24 cellular contexts compared by ENCODE assay signal in genomic region chr11:134377876-134378275, GRCh38. TPM values are rescaled to one million over a fixed set of nuclear protein-coding genes. Genes with fewer than 3 reads are reported as not detected.
DNase-seq lines count a peak whose midpoint lies in the region; ATAC-seq and TF ChIP-seq lines count a peak whose summit lies in the region.
"Had no signal": no experiment of that assay in that cellular context is flagged by ENCODE, and none has a peak within 500 bp of the region (broad histone marks: within the 10 kb centered on the region; RNA-seq: fewer than 3 reads in every experiment).

No MANE protein-coding gene starts in this region.

- intact Hi-C loops in left ventricle myocardium inferior (cut with micrococcal nuclease) (no loop called here), left ventricle myocardium superior (cut with micrococcal nuclease) (no loop called here), lower lobe of right lung (cut with DNase I) (no loop called here)

- peak overlapping the region; percentile 45 for H3K27ac Mint-ChIP-seq in stimulated activated effector memory CD8-positive, alpha-beta T cell treated with anti-CD3 and anti-CD28 coated beads, Interleukin-12 subunit alpha, Interleukin-12 subunit beta, amount 100 ng/mL, for 72 hours
- H3K27ac Mint-ChIP-seq: CD14-positive monocyte; CD4-positive, alpha-beta T cell; GM23338; HFFc6 had no signal

- H3K27me3 ChIP-seq in left ventricle myocardium inferior (ENCODE audit: low read depth) (peaks cover 82% of the 10 kb centered on the region), lower lobe of right lung (ENCODE audit: low read depth) (no peaks in the 10 kb centered on the region)
- H3K27me3 ChIP-seq: BE2C had no signal

- H3K27ac ChIP-seq in left ventricle myocardium inferior (replicated peaks): no peak overlapping the region
- H3K27ac ChIP-seq in lower lobe of right lung: no peak overlapping the region
- H3K27ac ChIP-seq: A549; BLaER1 treated with 17β-estradiol and CSF1 and Interleukin-3, amounts not matched to agents 10 nM and 100 nM had no signal

- H3K4me1 Mint-ChIP-seq in stimulated activated effector memory CD8-positive, alpha-beta T cell treated with anti-CD3 and anti-CD28 coated beads, Interleukin-12 subunit alpha, Interleukin-12 subunit beta, amount 100 ng/mL, for 72 hours: no peaks in the 10 kb centered on the region
- H3K4me1 Mint-ChIP-seq: CD14-positive monocyte; CD8-positive, alpha-beta memory T cell had no signal

- H3K36me3 Mint-ChIP-seq in stimulated activated effector memory CD8-positive, alpha-beta T cell treated with anti-CD3 and anti-CD28 coated beads, Interleukin-12 subunit alpha, Interleukin-12 subunit beta, amount 100 ng/mL, for 72 hours: peaks cover 4% of the 10 kb centered on the region
- H3K36me3 Mint-ChIP-seq: CD14-positive monocyte; CD8-positive, alpha-beta memory T cell had no signal

- TF ChIP-seq CTCF in left ventricle myocardium inferior (IDR thresholded peaks at IDR 0.05; ENCODE audit: borderline replicate concordance): no peak
- TF ChIP-seq CTCF in lower lobe of right lung (IDR thresholded peaks at IDR 0.05): no peak

- ATAC-seq in left ventricle myocardium superior (no peak), lower lobe of right lung (no peak), HG03025 (IDR thresholded peaks at IDR 0.05; ENCODE audit: low FRiP score, unreplicated experiment) (no peak)
- ATAC-seq in stimulated activated effector memory CD8-positive, alpha-beta T cell treated with anti-CD3 and anti-CD28 coated beads, Interleukin-12 subunit alpha, Interleukin-12 subunit beta, amount 100 ng/mL, for 72 hours: no peak
- ATAC-seq: A549, GM12878, GM23338 had no signal

- DNase-seq in left ventricle myocardium inferior (peak; percentile 3), left ventricle myocardium superior (no peak), lower lobe of right lung (peak; percentile 37)
- no peak for DNase-seq in stimulated activated effector memory CD8-positive, alpha-beta T cell treated with anti-CD3 and anti-CD28 coated beads, Interleukin-12 subunit alpha, Interleukin-12 subunit beta, amount 100 ng/mL, for 72 hours (ENCODE audit: low spot score in 2 of 2)
- no peak for DNase-seq in activated T-cell treated with anti-CD3 and anti-CD28 coated beads, Interleukin-2, amount 50 U/mL, for 48 hours
- no peak for DNase-seq in activated CD8-positive, alpha-beta memory T cell treated with anti-CD3 and anti-CD28 coated beads for 24 hours
- DNase-seq: 8988T; ACHN; AML-193; BE2C; CD4-positive, alpha-beta T cell; CD8-positive, alpha-beta memory T cell; DMS 273 treated with DMSO at 0.1 percent for 48 hours; DMS79; EL; GDM1; HFFc6 had no signal

- no peaks in the 10 kb centered on the region for H3K9me3 ChIP-seq in left ventricle myocardium inferior (replicated peaks)
- no peaks in the 10 kb centered on the region for H3K9me3 ChIP-seq in lower lobe of right lung
- H3K9me3 ChIP-seq: A549; BE2C; BLaER1 treated with 17β-estradiol and CSF1 and Interleukin-3, amounts not matched to agents 10 nM and 100 nM; HAP-1 had no signal

- H3K4me1 ChIP-seq in left ventricle myocardium inferior (no peaks in the 10 kb centered on the region), lower lobe of right lung (no peaks in the 10 kb centered on the region)
- H3K4me1 ChIP-seq: A549, BE2C, HAP-1 had no signal

- no peaks in the 10 kb centered on the region for H3K9me3 Mint-ChIP-seq in stimulated activated effector memory CD8-positive, alpha-beta T cell treated with anti-CD3 and anti-CD28 coated beads, Interleukin-12 subunit alpha, Interleukin-12 subunit beta, amount 100 ng/mL, for 72 hours
- H3K9me3 Mint-ChIP-seq: CD4-positive, alpha-beta T cell; CD8-positive, alpha-beta memory T cell; GM23338 had no signal

- no peak overlapping the region for H3K4me3 Mint-ChIP-seq in stimulated activated effector memory CD8-positive, alpha-beta T cell treated with anti-CD3 and anti-CD28 coated beads, Interleukin-12 subunit alpha, Interleukin-12 subunit beta, amount 100 ng/mL, for 72 hours
- H3K4me3 Mint-ChIP-seq: CD14-positive monocyte; CD4-positive, alpha-beta T cell; CD8-positive, alpha-beta memory T cell; GM23338; HFFc6 had no signal

- H3K36me3 ChIP-seq in left ventricle myocardium inferior (no peaks in the 10 kb centered on the region), lower lobe of right lung (no peaks in the 10 kb centered on the region)
- H3K36me3 ChIP-seq: BE2C; BLaER1 treated with 17β-estradiol and CSF1 and Interleukin-3, amounts not matched to agents 10 nM and 100 nM; HAP-1 had no signal

- no peak overlapping the region for H3K4me3 ChIP-seq in left ventricle myocardium inferior
- H3K4me3 ChIP-seq in lower lobe of right lung: no peak overlapping the region
- H3K4me3 ChIP-seq: A549; BLaER1 treated with 17β-estradiol and CSF1 and Interleukin-3, amounts not matched to agents 10 nM and 100 nM; GM12878; GM23338; HAP-1 had no signal

RNA-seq across cellular contexts. Expression of gene B3GAT1, which starts 34.2 kb away (rescaled TPM):
- 0.08 TPM for total RNA-seq in left ventricle myocardium inferior
- 0.17 TPM for total RNA-seq in left ventricle myocardium superior
- 1.4 TPM for total RNA-seq in lower lobe of right lung
- total RNA-seq: HFFc6 had no signal

RNA-seq across cellular contexts. Expression of gene GLB1L2, which starts 46.1 kb away (rescaled TPM):
- total RNA-seq in left ventricle myocardium inferior: 0.30 TPM
- 0.37 TPM for total RNA-seq in left ventricle myocardium superior
- 5.1 TPM for total RNA-seq in lower lobe of right lung
- total RNA-seq: HFFc6 had no signal

Comparison
In these comparisons a context has a peak if more than half of its experiments do, and no peak if none do; other contexts are left out.
1. DNase-seq: peak in left ventricle myocardium inferior (single experiment) and lower lobe of right lung (single experiment); none in left ventricle myocardium superior (single experiment), stimulated activated effector memory CD8-positive, alpha-beta T cell treated with anti-CD3 and anti-CD28 coated beads, Interleukin-12 subunit alpha, Interleukin-12 subunit beta, amount 100 ng/mL, for 72 hours (0 of 2), activated T-cell treated with anti-CD3 and anti-CD28 coated beads, Interleukin-2, amount 50 U/mL, for 48 hours (0 of 2) and activated CD8-positive, alpha-beta memory T cell treated with anti-CD3 and anti-CD28 coated beads for 24 hours (single experiment).